ENCODE assay signal across 8 cellular contexts in genomic region chr7:120272261-120272895, GRCh38. TPM values are rescaled to one million over a fixed set of nuclear protein-coding genes. Genes with fewer than 3 reads are reported as not detected.
DNase-seq lines count a peak whose midpoint lies in the region; ATAC-seq, FAIRE-seq and TF ChIP-seq lines count a peak whose summit lies in the region.

No MANE protein-coding gene starts in this region.

- H3K27ac ChIP-seq in K562 (ENCODE audit: extremely low read depth, low read depth, low read length) (no peak overlapping the region), iPS-18a (ENCODE audit: low read length) (no peak overlapping the region), small intestine (ENCODE audit: low read depth in 1 of 2, low read length in 1 of 2) (no peak overlapping the region)

- POLR2A ChIA-PET in K562 (lab: Yijun Ruan, JAX), result no interaction called here

- H3K27me3 ChIP-seq in K562 (ENCODE audit: control insufficient read depth in 2 of 2, insufficient read depth in 2 of 2, low read length in 2 of 2) (peaks cover 8 to 13% of the 10 kb centered on the region in 2 experiments; a peak in 3 of 5 replicates), iPS-18a (ENCODE audit: control insufficient read depth, insufficient read depth, low read length) (peaks cover 19% of the 10 kb centered on the region), small intestine (ENCODE audit: control insufficient read depth in 2 of 2, insufficient read depth in 2 of 2, low read length in 2 of 2) (peaks cover 0 to 4% of the 10 kb centered on the region in 2 donors)

- TF ChIP-seq RAD21 in K562 (CRISPR knock-in tag; conservative IDR thresholded peaks at IDR 0.05 in 1 of 2, IDR thresholded peaks at IDR 0.05 in 1 of 2), result peak; percentile 52 to 81

- H3K79me2 ChIP-seq in K562 (ENCODE audit: control insufficient read depth, insufficient read depth, low read length), result no peaks in the 10 kb centered on the region

- H3K36me3 ChIP-seq in K562 (ENCODE audit: control insufficient read depth, insufficient read depth, low read length) (no peaks in the 10 kb centered on the region), iPS-18a (ENCODE audit: control insufficient read depth, low read depth, low read length) (no peaks in the 10 kb centered on the region), small intestine (ENCODE audit: control insufficient read depth in 2 of 2, insufficient read depth in 2 of 2, low read length in 2 of 2) (no peaks in the 10 kb centered on the region)

- CTCF ChIA-PET in K562 (lab: Yijun Ruan, JAX; ENCODE audit: low intra/inter-chr PET ratio), result interaction anchor here (1.6 kb wide), 1 partner anchor 1003 kb away, joined by 6 read pairs; no protein-coding TSS in a partner anchor

- in situ Hi-C loops in K562 (cut with MboI), result no loop called here

- H3K9ac ChIP-seq in K562 (ENCODE audit: insufficient read depth in 1 of 2, low read depth in 2 of 2, low read length in 2 of 2) (no peak overlapping the region), iPS-18a (ENCODE audit: low read length) (peak overlapping the region; percentile 64)

- intact Hi-C loops in K562 (cut with micrococcal nuclease), result loop anchor here (1.0 to 10.0 kb wide), 4 partner anchors 285 to 1002 kb away; no protein-coding TSS in a partner anchor

- 20% methylated on average over 29 of the region's 29 CpGs for WGBS in K562 (ENCODE audit: insufficient coverage, low coverage, missing lambda C conversion rate)
- WGBS in small intestine, 3 donors, result 2 to 4% (median 3%) methylated on average over 29 of the region's 29 CpGs

- H3K4me3 ChIP-seq in K562, result no peak overlapping the region
- H3K4me3 ChIP-seq in iPS-18a (ENCODE audit: low read length), result peak overlapping the region; percentile 86
- H3K4me3 ChIP-seq in small intestine (ENCODE audit: low read depth in 1 of 2, low read length in 2 of 2), result peak overlapping the region in 1 of 2 donors; percentile 42

- peak overlapping the region; percentile 41; the same call in 1 of the 2 replicates for H2AFZ ChIP-seq in K562 (ENCODE audit: low read depth, low read length)

- FAIRE-seq in K562 (lab: Jason Lieb, UNC) (peak; percentile 90), small intestine (lab: Jason Lieb, UNC) (no peak)

- no TSS peak for BruUV-seq in K562 (replicated peaks; lab: Mats Ljungman, UMichigan)

- DNase-seq in D341Med (ENCODE audit: low spot score) (peak; percentile 66), NCI-H446 (lab: John Stamatoyannopoulos, UW) (peak; percentile 17 to 74), K562 (ENCODE audit: extremely low read depth in 1 of 4, low spot score in 3 of 4) (peak; percentile 56 to 70 (median 64)), small intestine (peak; percentile 12), mesenteric fat pad (ENCODE audit: low spot score) (no peak)

- no peak for TF ChIP-seq POLR2A in K562 (conservative IDR thresholded peaks at IDR 0.05)

- H3K9me1 ChIP-seq in K562 (ENCODE audit: control insufficient read depth, insufficient read depth, low read length), result no peaks in the 10 kb centered on the region

- H3K9me3 ChIP-seq in K562 (replicated peaks; ENCODE audit: control insufficient read depth, insufficient read depth, low read depth, low read length) (no peaks in the 10 kb centered on the region), iPS-18a (ENCODE audit: control insufficient read depth, low read depth, low read length) (no peaks in the 10 kb centered on the region), small intestine (ENCODE audit: control insufficient read depth, low read depth) (no peaks in the 10 kb centered on the region)

- H4K20me1 ChIP-seq in K562 (replicated peaks; ENCODE audit: control insufficient read depth, insufficient read depth, low read length), result no peaks in the 10 kb centered on the region

- peak; percentile 56 to 80 (median 71) for TF ChIP-seq CTCF in K562 (IDR thresholded peaks at IDR 0.05 in 2 of 3, conservative IDR thresholded peaks at IDR 0.05 in 1 of 3; ENCODE audit: insufficient read depth in 2 of 3, low read depth in 1 of 3, low read length in 3 of 3)

- H3K4me1 ChIP-seq in K562 (replicated peaks in 1 of 2; ENCODE audit: control insufficient read depth in 2 of 2, insufficient read depth in 2 of 2, low read length in 2 of 2) (peaks cover 0 to 12% of the 10 kb centered on the region in 2 experiments; a peak in 2 of 5 replicates), iPS-18a (ENCODE audit: control insufficient read depth, low read depth, low read length) (peaks cover 9% of the 10 kb centered on the region), small intestine (ENCODE audit: control insufficient read depth in 2 of 2, insufficient read depth in 1 of 2, low read depth in 1 of 2, low read length in 1 of 2) (no peaks in the 10 kb centered on the region)

- peak; percentile 40 for ATAC-seq in GM19043 (IDR thresholded peaks at IDR 0.05; ENCODE audit: low read depth, unreplicated experiment)
- ATAC-seq in HG03354 (IDR thresholded peaks at IDR 0.05; ENCODE audit: poor library complexity, severe bottlenecking, unreplicated experiment), result peak; percentile 50
- peak; percentile 85 for ATAC-seq in K562

- no peak for TF ChIP-seq EP300 in K562 (IDR thresholded peaks at IDR 0.05; ENCODE audit: low read length)

- no peak overlapping the region for H3K4me2 ChIP-seq in K562 (ENCODE audit: insufficient read depth, low read length)

TF ChIP-seq in K562, 482 proteins besides CTCF, POLR2A, EP300 and RAD21 (continues in another document):
- no peak for TF ChIP-seq U2AF1 (optimal IDR thresholded peaks at IDR 0.05; ENCODE audit: low read depth, low read length)
- TF ChIP-seq MBD1 (CRISPR knock-in tag; IDR thresholded peaks at IDR 0.05), result peak; percentile 58
- no peak for TF ChIP-seq NONO (IDR thresholded peaks at IDR 0.05; ENCODE audit: low read depth in 2 of 2, low read length in 1 of 2)
- no peak for TF ChIP-seq POLR2AphosphoS5 (IDR thresholded peaks at IDR 0.05; ENCODE audit: control insufficient read depth, insufficient read depth, low read depth, low read length)
- no peak for TF ChIP-seq SAFB2 (IDR thresholded peaks at IDR 0.05; ENCODE audit: borderline replicate concordance, low read depth, low read length, severe bottlenecking)
- TF ChIP-seq NR1H2 (CRISPR knock-in tag; IDR thresholded peaks at IDR 0.05), result no peak
- no peak for TF ChIP-seq GTF2A2 (tag; IDR thresholded peaks at IDR 0.05)
- TF ChIP-seq MCM5 (IDR thresholded peaks at IDR 0.05; ENCODE audit: low read depth), result no peak
- no peak for TF ChIP-seq ZNF274 (IDR thresholded peaks at IDR 0.05; ENCODE audit: borderline replicate concordance, low read depth, low read length)
- peak; percentile 11; the same call in 1 of the 2 replicates for TF ChIP-seq STAG1 (CRISPR knock-in tag; IDR thresholded peaks at IDR 0.05; ENCODE audit: borderline replicate concordance)
- TF ChIP-seq SMC3 (conservative IDR thresholded peaks at IDR 0.05; ENCODE audit: insufficient read depth, low read depth, low read length), result peak; percentile 44
- TF ChIP-seq EGR1 (conservative IDR thresholded peaks at IDR 0.05), result peak; percentile 15; the same call in 1 of the 2 replicates

RNA-seq across cellular contexts. Expression of gene KCND2, which starts 0.6 kb away (rescaled TPM):
- total RNA-seq in K562 (2011; cell fraction: chromatin; rRNA removed; ENCODE audit: low replicate concordance), result not detected in 2 replicates
- not detected in 2 replicates for total RNA-seq in K562 (2011; cell fraction: nucleolus; rRNA removed)
- total RNA-seq in K562 (2011; cell fraction: nucleoplasm; rRNA removed), result not detected in 2 replicates
- not detected in 2 replicates for total RNA-seq in K562 (2014; rRNA removed)
- not detected in 2 replicates for total RNA-seq in K562 (2014; rRNA removed; fragmentation: Illumina TruSeq; extraction: Trizol)
- total RNA-seq in K562 (2015; rRNA removed; fragmentation: Illumina TruSeq; extraction: Trizol), result not detected in 2 replicates
- not detected in 2 replicates for total RNA-seq in K562 (2021)
- not detected in 2 replicates for polyA plus RNA-seq in K562 (2011; rRNA removed)
- polyA plus RNA-seq in K562 (2011; cell fraction: cytosol; rRNA removed), result not detected in 2 replicates
- polyA plus RNA-seq in K562 (2011; cell fraction: nucleus; rRNA removed), result 0.10 TPM in 1 of 2 replicates, not detected in the other
- not detected in 2 replicates for polyA plus RNA-seq in K562 (2012)
- 0.12 TPM in 1 of 2 replicates, not detected in the other for polyA plus RNA-seq in K562 (2014; fragmentation: Illumina TruSeq; extraction: Trizol)
- polyA plus RNA-seq in K562 (2014; fragmentation: Nextera tagmentation; extraction: Ambion mirVana), result under 1 TPM in 1 of 2 experiments, not detected in 1; 0.03 TPM
- polyA plus RNA-seq in K562 (2014; rRNA removed), result not detected in 2 replicates
- polyA minus RNA-seq in K562 (2011; rRNA and poly(A)+ RNA removed), result not detected in 2 replicates
- polyA minus RNA-seq in K562 (2011; cell fraction: cytosol; rRNA and poly(A)+ RNA removed), result not detected in 2 replicates
- not detected in 2 replicates for polyA minus RNA-seq in K562 (2011; cell fraction: nucleus; rRNA and poly(A)+ RNA removed)
- under 1 TPM in 1 of 3 donors, not detected in 2; 0.22 TPM for polyA plus RNA-seq in small intestine
- 2.9 TPM for total RNA-seq in mesenteric fat pad
